ENCODE assay signal across 34 cellular contexts in genomic region chr5:42403236-42403635, GRCh38. TPM values are rescaled to one million over a fixed set of nuclear protein-coding genes. Genes with fewer than 3 reads are reported as not detected.
"Had no signal": no experiment of that assay in that cellular context is flagged by ENCODE, and none has a peak within 500 bp of the region (broad histone marks: within the 10 kb centered on the region; RNA-seq: fewer than 3 reads in every experiment).

No MANE protein-coding gene starts in this region.

- H3K4me3 ChIP-seq: esophagus muscularis mucosa, gastrocnemius medialis, heart left ventricle had no signal

- DNase-seq: activated CD4-positive, alpha-beta memory T cell treated with anti-CD3 and anti-CD28 coated beads, Interleukin-2, amount 10 ng/mL, durations not matched to agents 7 days and 5 days; activated CD4-positive, alpha-beta T cell treated with anti-CD3 and anti-CD28 coated beads for 36 hours; activated CD4-positive, alpha-beta T cell treated with anti-CD3 and anti-CD28 coated beads, Interleukin-2, amount 10 ng/mL, durations not matched to agents 24 days and 14 days; activated CD4-positive, alpha-beta T cell treated with anti-CD3 and anti-CD28 coated beads, Interleukin-2, amount 50 U/mL, for 4 hours; activated CD4-positive, CD25-positive, alpha-beta regulatory T cell; activated CD4-positive, CD25-positive, alpha-beta regulatory T cell treated with anti-CD3 and anti-CD28 coated beads, Interleukin-2, amount 50 U/mL, for 72 hours; activated CD8-positive, alpha-beta memory T cell treated with anti-CD3 and anti-CD28 coated beads, Interleukin-2, amount 50 U/mL, for 48 hours; activated effector memory CD4-positive, alpha-beta T cell treated with Interleukin-2 at 50 U/mL for 16 hours; activated gamma-delta T cell treated with Interleukin-2 at 50 U/mL for 16 hours; activated naive CD4-positive, alpha-beta T cell treated with anti-CD3 and anti-CD28 coated beads, Interleukin-2, amount 50 U/mL, for 16 hours; activated naive CD4-positive, alpha-beta T cell treated with Interleukin-2 at 50 U/mL for 16 hours; activated T-cell treated with anti-CD3 and anti-CD28 coated beads for 4 hours; activated T-cell treated with anti-CD3 and anti-CD28 coated beads, Interleukin-2, amount 50 U/mL, for 24 hours; activated T-cell treated with anti-CD3 and anti-CD28 coated beads, Interleukin-2, amount 50 U/mL, for 72 hours; amniotic stem cell; anterior cingulate cortex; brain microvascular endothelial cell; cortex of kidney; dermis blood vessel endothelial cell; effector CD4-positive, alpha-beta T cell; effector memory CD8-positive, alpha-beta T cell; erythroblast; foreskin keratinocyte; gastrocnemius medialis; glutamatergic neuron; heart left ventricle; T-helper 1 cell; T-helper 17 cell; T1000; WERI-Rb-1 had no signal

- H3K27ac Mint-ChIP-seq: activated CD4-positive, alpha-beta memory T cell treated with anti-CD3 and anti-CD28 coated beads, Interleukin-2, amount 10 ng/mL, durations not matched to agents 7 days and 5 days; activated CD4-positive, alpha-beta T cell treated with anti-CD3 and anti-CD28 coated beads for 36 hours; activated CD4-positive, alpha-beta T cell treated with anti-CD3 and anti-CD28 coated beads, Interleukin-2, amount 10 ng/mL, durations not matched to agents 24 days and 14 days; activated naive CD8-positive, alpha-beta T cell; activated T-cell treated with anti-CD3 and anti-CD28 coated beads, Interleukin-2, amount 50 U/mL, for 24 hours; activated T-cell treated with anti-CD3 and anti-CD28 coated beads, Interleukin-2, amount 50 U/mL, for 72 hours; effector memory CD8-positive, alpha-beta T cell; T-helper 17 cell; T-helper 2 cell treated with Interferon-gamma antibody and Interleukin-4, amounts not matched to agents 5 μg/mL and 100 μg/mL, for 36 hours had no signal

- H3K4me1 Mint-ChIP-seq: activated CD4-positive, alpha-beta memory T cell treated with anti-CD3 and anti-CD28 coated beads, Interleukin-2, amount 10 ng/mL, durations not matched to agents 7 days and 5 days; activated CD4-positive, alpha-beta T cell treated with anti-CD3 and anti-CD28 coated beads for 36 hours; activated CD4-positive, alpha-beta T cell treated with anti-CD3 and anti-CD28 coated beads, Interleukin-2, amount 10 ng/mL, durations not matched to agents 24 days and 14 days; central memory CD8-positive, alpha-beta T cell; T-helper 17 cell had no signal

- H3K27me3 Mint-ChIP-seq: activated CD4-positive, alpha-beta memory T cell treated with anti-CD3 and anti-CD28 coated beads, Interleukin-2, amount 10 ng/mL, durations not matched to agents 7 days and 5 days; activated CD4-positive, alpha-beta T cell treated with anti-CD3 and anti-CD28 coated beads, Interleukin-2, amount 10 ng/mL, durations not matched to agents 24 days and 14 days; activated naive CD8-positive, alpha-beta T cell; activated T-cell treated with anti-CD3 and anti-CD28 coated beads, Interleukin-2, amount 50 U/mL, for 24 hours; central memory CD8-positive, alpha-beta T cell; effector memory CD8-positive, alpha-beta T cell; T-helper 17 cell had no signal

- H3K36me3 ChIP-seq: brain microvascular endothelial cell, esophagus muscularis mucosa, gastrocnemius medialis, heart left ventricle, WERI-Rb-1 had no signal

- ATAC-seq: activated CD4-positive, alpha-beta T cell treated with anti-CD3 and anti-CD28 coated beads for 36 hours; activated T-cell treated with anti-CD3 and anti-CD28 coated beads, Interleukin-2, amount 50 U/mL, for 72 hours; effector memory CD8-positive, alpha-beta T cell; foreskin keratinocyte; gastrocnemius medialis; heart left ventricle; T-helper 17 cell had no signal

- H3K4me3 Mint-ChIP-seq: activated CD4-positive, alpha-beta memory T cell treated with anti-CD3 and anti-CD28 coated beads, Interleukin-2, amount 10 ng/mL, durations not matched to agents 7 days and 5 days; activated CD4-positive, alpha-beta T cell treated with anti-CD3 and anti-CD28 coated beads for 36 hours; activated CD4-positive, alpha-beta T cell treated with anti-CD3 and anti-CD28 coated beads, Interleukin-2, amount 10 ng/mL, durations not matched to agents 24 days and 14 days; activated naive CD8-positive, alpha-beta T cell; activated T-cell treated with anti-CD3 and anti-CD28 coated beads, Interleukin-2, amount 50 U/mL, for 24 hours; activated T-cell treated with anti-CD3 and anti-CD28 coated beads, Interleukin-2, amount 50 U/mL, for 72 hours; central memory CD8-positive, alpha-beta T cell; effector memory CD8-positive, alpha-beta T cell; T-helper 17 cell; T-helper 2 cell treated with Interferon-gamma antibody and Interleukin-4, amounts not matched to agents 5 μg/mL and 100 μg/mL, for 36 hours had no signal

- H3K36me3 Mint-ChIP-seq: activated naive CD8-positive, alpha-beta T cell had no signal

- H3K27me3 ChIP-seq: brain microvascular endothelial cell, esophagus muscularis mucosa, foreskin keratinocyte, gastrocnemius medialis, heart left ventricle had no signal

- H3K9me3 Mint-ChIP-seq: activated CD4-positive, alpha-beta memory T cell treated with anti-CD3 and anti-CD28 coated beads, Interleukin-2, amount 10 ng/mL, durations not matched to agents 7 days and 5 days; activated CD4-positive, alpha-beta T cell treated with anti-CD3 and anti-CD28 coated beads, Interleukin-2, amount 10 ng/mL, durations not matched to agents 24 days and 14 days; activated T-cell treated with anti-CD3 and anti-CD28 coated beads, Interleukin-2, amount 50 U/mL, for 24 hours; activated T-cell treated with anti-CD3 and anti-CD28 coated beads, Interleukin-2, amount 50 U/mL, for 72 hours; central memory CD8-positive, alpha-beta T cell; T-helper 2 cell treated with Interferon-gamma antibody and Interleukin-4, amounts not matched to agents 5 μg/mL and 100 μg/mL, for 36 hours had no signal

RNA-seq across cellular contexts. Expression of gene GHR, which starts 20.0 kb away (rescaled TPM):
- total RNA-seq: activated CD4-positive, alpha-beta memory T cell treated with anti-CD3 and anti-CD28 coated beads, Interleukin-2, amount 10 ng/mL, durations not matched to agents 7 days and 5 days; activated CD4-positive, alpha-beta T cell treated with anti-CD3 and anti-CD28 coated beads for 36 hours; activated CD4-positive, alpha-beta T cell treated with anti-CD3 and anti-CD28 coated beads, Interleukin-2, amount 10 ng/mL, durations not matched to agents 24 days and 14 days; activated T-cell treated with anti-CD3 and anti-CD28 coated beads, Interleukin-2, amount 50 U/mL, for 72 hours; T-helper 17 cell had no signal
